In genomic region chr6:2971420-2972218, GRCh38 we compare ENCODE assay signal across 8 cellular contexts. TPM values are rescaled to one million over a fixed set of nuclear protein-coding genes. Genes with fewer than 3 reads are reported as not detected.
A peak's percentile ranks its signal among the peaks of the same experiment; 100 is the strongest.
DNase-seq lines count a peak whose midpoint lies in the region; ATAC-seq, FAIRE-seq and TF ChIP-seq lines count a peak whose summit lies in the region.

TSS of gene SERPINB6 (minus strand) at chr6:2971567. CDS start at chr6:2959332, 12,235 bp downstream.

- H3K36me3 ChIP-seq in BLaER1, result no peaks in the 10 kb centered on the region
- no peaks in the 10 kb centered on the region for H3K36me3 ChIP-seq in pancreas

- peaks cover 10% of the 10 kb centered on the region for H4K20me1 ChIP-seq in BLaER1

- FAIRE-seq in pancreas (lab: Jason Lieb, UNC), result no peak

- ATAC-seq in HG03095 (IDR thresholded peaks at IDR 0.05; ENCODE audit: unreplicated experiment) (peak; percentile 38), left ventricle myocardium superior (peak; percentile 94), pancreas (peak; percentile 78 to 84 (median 80)), GM21390 (IDR thresholded peaks at IDR 0.05; ENCODE audit: unreplicated experiment) (no peak), HG02973 (IDR thresholded peaks at IDR 0.05; ENCODE audit: unreplicated experiment) (no peak)

- H3K4me3 ChIP-seq in BLaER1, result peak within 1 kb of the TSS; percentile 66
- H3K4me3 ChIP-seq in astrocyte of the spinal cord (ENCODE audit: low read depth, low read length), result peak within 1 kb of the TSS; percentile 53
- H3K4me3 ChIP-seq in pancreas, result peak within 1 kb of the TSS; percentile 47 to 90 (median 71)

- TF ChIP-seq CTCF in astrocyte of the spinal cord (IDR thresholded peaks at IDR 0.05; ENCODE audit: low read depth, low read length), result no peak
- TF ChIP-seq CTCF in pancreas (IDR thresholded peaks at IDR 0.05), result no peak

- intact Hi-C loops in left ventricle myocardium superior (cut with micrococcal nuclease) (no loop called here), pancreas (cut with DNase I) (no loop called here)

- H3K27ac ChIP-seq in BLaER1, result no peak within 1 kb of the TSS
- H3K27ac ChIP-seq in pancreas, result peak within 1 kb of the TSS; percentile 87 to 97 (median 95)

- H3K4me2 ChIP-seq in BLaER1, result peak within 1 kb of the TSS; percentile 97

- 1 to 3% methylated on average over 57 to 63 of the region's 63 CpGs for WGBS in pancreas, 2 donors

- H3K9me3 ChIP-seq in BLaER1 (peaks cover 22% of the 10 kb centered on the region), pancreas (no peaks in the 10 kb centered on the region)

- H3K27me3 ChIP-seq in BLaER1, result peaks cover 92% of the 10 kb centered on the region
- no peaks in the 10 kb centered on the region for H3K27me3 ChIP-seq in pancreas

- peaks cover 12% of the 10 kb centered on the region for H3K4me1 ChIP-seq in BLaER1
- peaks cover 0 to 13% (median 8%) of the 10 kb centered on the region in 3 donors for H3K4me1 ChIP-seq in pancreas

- in situ Hi-C loops in astrocyte of the spinal cord (cut with HindIII; ENCODE audit: low sequenced_read_pairs), result no loop called here

- peak within 1 kb of the TSS; percentile 32; the same call in 1 of the 2 replicates for H3K9ac ChIP-seq in BLaER1

- DNase-seq in T-helper 22 cell (ENCODE audit: low read depth) (peak; percentile 11), astrocyte of the spinal cord (ENCODE audit: low read depth, low spot score) (peak; percentile 74), left ventricle myocardium superior (peak; percentile 92), pancreas (peak; percentile 72 to 90 (median 80))

RNA-seq across cellular contexts. Expression of gene SERPINB6, which starts in this region (rescaled TPM):
- total RNA-seq in left ventricle myocardium superior (277 TPM), pancreas (100 to 1,000 TPM in 2 of 6 donors, 10 to 100 TPM in 4; 77.7 to 110 (median 97.3) TPM)
- polyA plus RNA-seq in pancreas, result 100 to 1,000 TPM; 108 to 193 TPM

Comparison
In these comparisons a context has a peak if more than half of its experiments do, and no peak if none do; other contexts are left out.
1. ATAC-seq: peak in HG03095 (single experiment), left ventricle myocardium superior (single experiment) and pancreas (4 of 4); none in GM21390 (single experiment) and HG02973 (single experiment).
2. DNase-seq: peak in every context shown above with its lines; median percentile 92 in left ventricle myocardium superior; 80 in pancreas; 74 in astrocyte of the spinal cord; 11 in T-helper 22 cell.
3. Peak in every context shown above with its lines, with median percentiles within 50 percentile points of each other: H3K4me3 ChIP-seq.